Comparison of ENCODE assay signal across 8 cellular contexts in the genomic region with DNA sequence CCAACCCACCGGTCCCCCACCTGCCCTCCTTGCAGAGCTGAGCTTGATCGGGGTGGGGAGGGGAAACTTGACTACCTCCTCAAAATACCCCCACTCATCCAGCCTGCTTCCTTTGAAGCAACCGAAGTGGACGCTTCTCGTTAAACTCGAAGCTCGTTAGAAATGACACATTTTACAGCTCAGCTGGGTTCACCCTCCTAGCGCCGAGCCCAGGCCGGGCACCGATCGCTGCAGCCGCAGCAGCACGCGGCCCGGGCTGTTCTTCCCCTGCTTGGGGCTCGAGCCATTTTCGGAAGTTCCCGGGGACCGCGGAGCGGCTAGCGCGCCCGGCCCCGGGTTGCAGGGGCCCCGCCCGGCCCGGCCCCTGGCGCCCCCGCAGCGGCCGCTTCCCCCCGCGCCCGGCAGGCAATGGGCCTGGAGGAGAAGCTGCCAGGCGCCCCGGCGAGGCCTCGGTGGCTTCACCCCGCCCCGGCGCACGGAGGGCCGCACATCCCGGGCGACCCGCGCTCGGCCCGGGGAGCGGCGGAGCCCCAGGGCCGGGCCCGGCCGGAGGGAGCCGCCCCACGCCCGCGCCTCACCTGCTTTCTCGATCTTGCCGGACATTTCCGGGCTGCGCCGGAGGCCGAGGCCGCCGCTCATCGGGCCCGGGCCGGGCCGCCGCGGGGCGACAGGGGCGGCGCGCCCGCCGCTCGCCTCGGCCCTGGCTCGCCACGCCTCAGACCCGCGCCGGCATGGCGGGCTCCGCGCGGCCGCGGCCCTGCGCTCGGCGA. TPM values are rescaled to one million over a fixed set of nuclear protein-coding genes. Genes with fewer than 3 reads are reported as not detected.
DNase-seq lines count a peak whose midpoint lies in the region; ATAC-seq and TF ChIP-seq lines count a peak whose summit lies in the region.

No MANE protein-coding gene starts in this region.

- H3K4me1 ChIP-seq in muscle layer of colon (ENCODE audit: insufficient read depth, low read length): peaks cover 28% of the 10 kb centered on the region
- peaks cover 31 to 52% (median 39%) of the 10 kb centered on the region in 4 donors for H3K4me1 ChIP-seq in transverse colon

- H3K27ac ChIP-seq in epithelial cell of prostate (peak overlapping the region; percentile 49), muscle layer of colon (ENCODE audit: low read depth, low read length) (peak overlapping the region; percentile 66), transverse colon (peak overlapping the region; percentile 86 to 93 (median 88))

- 1% methylated on average over 22 of the region's 96 CpGs; no CpG with 5 or more reads in 1 of the 2 donors for WGBS in transverse colon (ENCODE audit: low coverage in 1 of 2), 2 donors

- no peak for TF ChIP-seq EP300 in transverse colon (IDR thresholded peaks at IDR 0.05; ENCODE audit: low read depth)

- intact Hi-C loops in transverse colon (cut with DNase I; ENCODE audit: low total_unique reads): loop anchor here (5.0 kb wide), 1 partner anchor 92 kb away; no protein-coding TSS in a partner anchor

- no peaks in the 10 kb centered on the region for H3K9me3 ChIP-seq in muscle layer of colon (ENCODE audit: low read length)
- no peaks in the 10 kb centered on the region for H3K9me3 ChIP-seq in transverse colon

- DNase-seq in AG09309 (ENCODE audit: low read depth): no peak
- peak; percentile 75 for DNase-seq in HuH-7.5 (ENCODE audit: low spot score)
- peak; percentile 83 for DNase-seq in activated CD8-positive, alpha-beta memory T cell treated with anti-CD3 and anti-CD28 coated beads for 24 hours
- DNase-seq in epithelial cell of prostate (ENCODE audit: low read depth, low spot score): no peak
- DNase-seq in transverse colon: peak; percentile 51
- DNase-seq in NCI-H1092 (lab: John Stamatoyannopoulos, UW): no peak

- in situ Hi-C loops in transverse colon (cut with MboI; ENCODE audit: low pct_ligation_motif_present in 1 of 4, low pct_unique_long_range_greater_than_20kb in 1 of 4, low sequenced_read_pairs in 3 of 4): loop anchor here (25.0 kb wide), 3 partner anchors 252 to 377 kb away; a partner anchor contains a TSS

- H3K4me3 ChIP-seq in AG09309 (ENCODE audit: control insufficient read depth, low read depth, low read length) (peak overlapping the region; percentile 66), muscle layer of colon (ENCODE audit: low read depth in 1 of 2, low read length in 2 of 2) (peak overlapping the region; percentile 44 to 91), transverse colon (peak overlapping the region; percentile 21 to 83 (median 72))

- no peaks in the 10 kb centered on the region for H3K36me3 ChIP-seq in muscle layer of colon (ENCODE audit: insufficient read depth, low read length)
- no peaks in the 10 kb centered on the region for H3K36me3 ChIP-seq in transverse colon

- ATAC-seq in GM19328 (IDR thresholded peaks at IDR 0.05; ENCODE audit: unreplicated experiment): peak; percentile 36

- no peaks in the 10 kb centered on the region for H3K27me3 ChIP-seq in muscle layer of colon (ENCODE audit: control insufficient read depth in 1 of 2, insufficient read depth in 2 of 2, low read length in 2 of 2)
- H3K27me3 ChIP-seq in transverse colon: no peaks in the 10 kb centered on the region

- TF ChIP-seq CTCF in AG09309 (IDR thresholded peaks at IDR 0.05; ENCODE audit: control insufficient read depth, insufficient read depth, low read depth, low read length, missing control alignments) (no peak), transverse colon (IDR thresholded peaks at IDR 0.05) (no peak)

- peak overlapping the region; percentile 61 for H3K9ac ChIP-seq in muscle layer of colon (ENCODE audit: low read length)

- TF ChIP-seq POLR2A in transverse colon (IDR thresholded peaks at IDR 0.05): no peak

RNA-seq across cellular contexts. Expression of a gene that starts 0.5 kb away (rescaled TPM):
- 10 to 100 TPM; 49.8 to 86.0 (median 55.1) TPM for total RNA-seq in transverse colon

Comparison
In these comparisons a context has a peak if more than half of its experiments do, and no peak if none do; other contexts are left out.
1. DNase-seq: peak in HuH-7.5 (single experiment), activated CD8-positive, alpha-beta memory T cell treated with anti-CD3 and anti-CD28 coated beads for 24 hours (single experiment) and transverse colon (single experiment); none in AG09309 (single experiment), epithelial cell of prostate (single experiment) and NCI-H1092 (single experiment).
2. Peak in every context shown above with its lines, with median percentiles within 50 percentile points of each other: H3K4me3 ChIP-seq and H3K27ac ChIP-seq.